12 cellular contexts compared by ENCODE assay signal in the genomic region with DNA sequence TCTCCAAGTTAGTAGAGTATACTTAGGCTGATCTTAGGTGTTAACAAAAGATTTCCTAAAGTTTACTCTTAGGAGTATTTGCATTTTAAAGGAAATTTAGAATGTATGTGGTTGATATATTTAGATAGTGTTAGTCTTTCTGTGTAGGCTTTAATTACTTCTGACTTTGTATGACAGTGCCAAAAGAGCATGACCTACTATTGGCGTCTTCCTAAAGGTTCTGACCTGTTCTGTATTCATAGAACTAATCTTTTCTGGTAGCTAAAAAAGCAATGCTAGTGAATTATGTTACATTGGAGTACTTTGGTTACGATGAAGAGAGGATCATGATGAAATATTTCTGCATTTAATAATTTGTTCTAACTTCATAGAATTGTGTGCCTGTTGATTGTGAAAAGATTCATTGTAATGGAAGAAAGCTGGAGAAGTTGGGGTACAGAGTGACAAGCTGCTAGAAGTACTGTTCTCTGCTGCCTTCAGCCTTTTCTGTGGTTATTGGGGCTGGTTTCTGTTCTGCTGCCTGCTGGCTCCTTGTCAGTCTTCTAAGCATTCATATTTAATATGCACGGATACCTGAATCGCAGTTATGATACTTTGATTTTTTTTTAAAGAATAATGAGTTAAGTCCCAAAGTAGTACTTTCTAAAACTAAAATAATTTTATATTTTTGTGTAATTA. TPM values are rescaled to one million over a fixed set of nuclear protein-coding genes. Genes with fewer than 3 reads are reported as not detected.
DNase-seq lines count a peak whose midpoint lies in the region; ATAC-seq, FAIRE-seq and TF ChIP-seq lines count a peak whose summit lies in the region.
"Had no signal": no experiment of that assay in that cellular context is flagged by ENCODE, and none has a peak within 500 bp of the region (broad histone marks: within the 10 kb centered on the region; RNA-seq: fewer than 3 reads in every experiment).

No MANE protein-coding gene starts in this region.

- POLR2A ChIA-PET in GM12878 (lab: Charles Lee) = interaction anchor here (0.6 to 3.1 kb wide), 4 partner anchors 9 to 39 kb away, joined by 3 to 11 read pairs (median 6); no protein-coding TSS in a partner anchor
- POLR2A ChIA-PET in PC-9 (lab: Charles Lee; ENCODE audit: unreplicated experiment) = no interaction called here

- TF ChIP-seq CTCF in GM12878 (IDR thresholded peaks at IDR 0.05 in 2 of 3, conservative IDR thresholded peaks at IDR 0.05 in 1 of 3; ENCODE audit: control insufficient read depth in 2 of 3, extremely low read depth in 1 of 3, insufficient read depth in 1 of 3, low read depth in 3 of 3, low read length in 3 of 3) (no peak), PC-9 (conservative IDR thresholded peaks at IDR 0.05) (no peak), dorsolateral prefrontal cortex (IDR thresholded peaks at IDR 0.05 in 54 of 56, conservative IDR thresholded peaks at IDR 0.05 in 2 of 56; ENCODE audit: low read depth in 1 of 56, partially characterized antibody in 56 of 56) (no peak)

- no peak overlapping the region for H2AFZ ChIP-seq in GM12878 (ENCODE audit: control insufficient read depth, low read depth, low read length)
- no peak overlapping the region for H2AFZ ChIP-seq in PC-9

- CTCF ChIA-PET in GM12878 (lab: Yijun Ruan, JAX) = interaction anchor here (1.0 to 1.6 kb wide), 6 partner anchors 9 to 55 kb away, joined by 3 to 8 read pairs (median 5); partner anchors contain the start of gene WAC
- CTCF ChIA-PET in PC-9 (lab: Charles Lee) = interaction anchor here (0.6 kb wide), 1 partner anchor 152 kb away, joined by 5 read pairs; no protein-coding TSS in a partner anchor

- H3K79me2 ChIP-seq in GM12878 (ENCODE audit: control insufficient read depth, insufficient read depth, low read length) (peaks cover 73% of the 10 kb centered on the region), PC-9 (ENCODE audit: low read depth) (peaks cover 91% of the 10 kb centered on the region)

- no peak for TF ChIP-seq RAD21 in GM12878 (IDR thresholded peaks at IDR 0.05; ENCODE audit: insufficient read depth, low read depth, low read length)

- WGBS in GM12878 (ENCODE audit: insufficient coverage, insufficient replicate concordance, low lambda C conversion rate, missing lambda C conversion rate) = 74% methylated on average over 4 of the region's 4 CpGs

- DNase-seq in GM12891 (ENCODE audit: insufficient read length, low spot score) (no peak), GM12878 (ENCODE audit: low read depth, low spot score) (no peak), PC-9 (no peak), dorsolateral prefrontal cortex (no peak), epidermal melanocyte (ENCODE audit: insufficient read length, low spot score) (no peak), DMS114 treated with DMSO at 0.1 percent for 48 hours (lab: John Stamatoyannopoulos, UW; ENCODE audit: unreplicated experiment) (no peak)
- DNase-seq: caudate nucleus, NCI-H446 had no signal

- H3K4me1 ChIP-seq in GM12878 (ENCODE audit: control insufficient read depth, insufficient read depth, low read length) = peaks cover 16% of the 10 kb centered on the region
- H3K4me1 ChIP-seq in PC-9 (replicated peaks; ENCODE audit: insufficient read depth) = no peaks in the 10 kb centered on the region
- H3K4me1 ChIP-seq: SJSA1 had no signal

- no peak overlapping the region for H3K9ac ChIP-seq in GM12878 (ENCODE audit: control insufficient read depth, insufficient read depth, low read length)

- SMC1A ChIA-PET in GM12878 (lab: Charles Lee; ENCODE audit: uncharacterized antibody, unreplicated experiment) = interaction anchor here (0.5 to 2.9 kb wide), 9 partner anchors 9 to 70 kb away, joined by 3 to 17 read pairs (median 4); no protein-coding TSS in a partner anchor

- H3K4me3 ChIP-seq in GM12878 = no peak overlapping the region
- H3K4me3 ChIP-seq in PC-9 = no peak overlapping the region
- no peak overlapping the region for H3K4me3 ChIP-seq in dorsolateral prefrontal cortex
- H3K4me3 ChIP-seq: K562, SJSA1 had no signal

- no peaks in the 10 kb centered on the region for H3K27me3 ChIP-seq in GM12878 (replicated peaks in 1 of 2; ENCODE audit: control insufficient read depth in 2 of 2, insufficient read depth in 2 of 2, low read length in 1 of 2)
- H3K27me3 ChIP-seq in PC-9 (ENCODE audit: insufficient read depth, low read depth) = no peaks in the 10 kb centered on the region
- H3K27me3 ChIP-seq in dorsolateral prefrontal cortex = no peaks in the 10 kb centered on the region
- H3K27me3 ChIP-seq: SJSA1 had no signal

- in situ Hi-C loops in GM12878 (cut with MboI) = no loop called here

- H3F3A ChIP-seq in PC-9 (ENCODE audit: insufficient read depth, low read depth) = no peaks in the 10 kb centered on the region

- no peak for TF ChIP-seq EP300 in GM12878 (IDR thresholded peaks at IDR 0.05; ENCODE audit: borderline replicate concordance in 1 of 2, control insufficient read depth in 1 of 2, low read depth in 2 of 2, low read length in 2 of 2)

- 0 out of 2 replicates have a peak, but pooled peaks cover 2% of the 10 kb centered on the region for H4K20me1 ChIP-seq in GM12878 (ENCODE audit: control insufficient read depth, insufficient read depth)
- peaks cover 68% of the 10 kb centered on the region for H4K20me1 ChIP-seq in PC-9 (ENCODE audit: insufficient read depth)

- H3K27ac ChIP-seq in GM12878 (ENCODE audit: control insufficient read depth, insufficient read depth) (0 out of 2 replicates have a peak overlapping the region, but pooled peaks have one; percentile 9), PC-9 (no peak overlapping the region), dorsolateral prefrontal cortex (peak overlapping the region in 2 of 59 donors; percentile 14)
- H3K27ac ChIP-seq: SJSA1 had no signal

- intact Hi-C loops in GM12878 (cut with micrococcal nuclease; ENCODE audit: unreplicated experiment) = no loop called here
- intact Hi-C loops in PC-9 (cut with micrococcal nuclease; ENCODE audit: unreplicated experiment) = no loop called here
- intact Hi-C loops in dorsolateral prefrontal cortex (cut with DNase I) = no loop called here

- RAD21 ChIA-PET in GM12878 (lab: Charles Lee; ENCODE audit: unreplicated experiment) = interaction anchor here (1.5 to 2.0 kb wide), 2 partner anchors 12 to 19 kb away, joined by 4 to 5 read pairs; no protein-coding TSS in a partner anchor

- no peak overlapping the region for H3K4me2 ChIP-seq in GM12878 (ENCODE audit: control insufficient read depth, insufficient read depth)
- no peak overlapping the region for H3K4me2 ChIP-seq in PC-9

- TF ChIP-seq POLR2A in GM12891 (IDR thresholded peaks at IDR 0.05; ENCODE audit: low read depth, low read length) (no peak), GM12878 (IDR thresholded peaks at IDR 0.05; ENCODE audit: low read depth, low read length) (no peak)

- peaks cover 2 to 13% of the 10 kb centered on the region in 2 experiments for H3K36me3 ChIP-seq in GM12878 (ENCODE audit: control insufficient read depth in 2 of 2, insufficient read depth in 2 of 2, low read length in 1 of 2)
- H3K36me3 ChIP-seq in PC-9 (ENCODE audit: low read depth) = peaks cover 53% of the 10 kb centered on the region

- BruUV-seq in GM12878 (replicated peaks; lab: Mats Ljungman, UMichigan) = no TSS peak
- BruUV-seq in PC-9 (replicated peaks; lab: Mats Ljungman, UMichigan) = no TSS peak

- no peaks in the 10 kb centered on the region for H3K9me2 ChIP-seq in PC-9 (ENCODE audit: insufficient read depth)

- no peak for FAIRE-seq in GM12891 (lab: Jason Lieb, UNC)
- peak; percentile 23 for FAIRE-seq in GM12878 (lab: Jason Lieb, UNC)
- FAIRE-seq: K562 had no signal

- ATAC-seq in GM19372 (IDR thresholded peaks at IDR 0.05; ENCODE audit: low read depth, unreplicated experiment) (peak; percentile 81), HG03060 (IDR thresholded peaks at IDR 0.05; ENCODE audit: low read depth, unreplicated experiment) (peak; percentile 66), GM12878 (peak; percentile 74)
- ATAC-seq: K562 had no signal

- H3K9me3 ChIP-seq in GM12878 (replicated peaks; ENCODE audit: control insufficient read depth, insufficient read depth, low read length) = no peaks in the 10 kb centered on the region
- H3K9me3 ChIP-seq in PC-9 (ENCODE audit: insufficient read depth, low read depth) = no peaks in the 10 kb centered on the region
- H3K9me3 ChIP-seq: SJSA1 had no signal

TF ChIP-seq in GM12891, 5 proteins besides CTCF, POLR2A, EP300 and RAD21:
- TF ChIP-seq PAX5 (IDR thresholded peaks at IDR 0.05; ENCODE audit: insufficient read depth, low read length, severe bottlenecking) (no peak), SPI1 (IDR thresholded peaks at IDR 0.05; ENCODE audit: low read depth, low read length) (peak; percentile 84)

TF ChIP-seq in GM12878, 131 proteins besides CTCF, POLR2A, EP300 and RAD21 (continues in another document):
- TF ChIP-seq SPI1 (IDR thresholded peaks at IDR 0.05; ENCODE audit: borderline replicate concordance, insufficient read depth, low read depth, low read length) = peak; percentile 71; the same call in 1 of the 2 replicates
- no peak for TF ChIP-seq JUND (IDR thresholded peaks at IDR 0.05; ENCODE audit: low read depth, low read length)
- no peak for TF ChIP-seq SUPT20H (IDR thresholded peaks at IDR 0.05; ENCODE audit: borderline replicate concordance, control insufficient read depth, low read depth, low read length)
- TF ChIP-seq RUNX3 (IDR thresholded peaks at IDR 0.05; ENCODE audit: low read length) = peak; percentile 66

RNA-seq across cellular contexts. Expression of gene WAC, which starts 13.2 kb away (rescaled TPM):
- polyA plus RNA-seq in GM12891 (2012; ENCODE audit: low read depth, missing spikeins) = 51.8 TPM
- 271 and 278 TPM in 2 replicates for total RNA-seq in GM12878 (2013; cell fraction: nucleolus; rRNA removed)
- 74.5 and 87.0 TPM in 2 replicates for total RNA-seq in GM12878 (2014; rRNA removed)
- total RNA-seq in GM12878 (2014; rRNA removed; fragmentation: Illumina TruSeq; extraction: Trizol) = 79.7 and 86.4 TPM in 2 replicates
- total RNA-seq in GM12878 (2021) = 80.1 and 87.9 TPM in 2 replicates
- polyA plus RNA-seq in GM12878 (2011; ENCODE audit: low read depth) = 40.4 TPM
- polyA plus RNA-seq in GM12878 (2011; rRNA removed) = 123 and 131 TPM in 2 replicates
- polyA plus RNA-seq in GM12878 (2011; cell fraction: cytosol; rRNA removed) = 62.1 and 67.2 TPM in 2 replicates
- polyA plus RNA-seq in GM12878 (2011; cell fraction: nucleus; rRNA removed) = 74.7 and 77.8 TPM in 2 replicates
- polyA plus RNA-seq in GM12878 (2012) = 48.7 and 67.5 TPM in 2 replicates
- 117 and 132 TPM in 2 replicates for polyA plus RNA-seq in GM12878 (2014; fragmentation: Illumina TruSeq; extraction: Trizol)
- polyA plus RNA-seq in GM12878 (2014; fragmentation: Nextera tagmentation; extraction: Ambion mirVana) = 10 to 100 TPM; 26.5 to 30.4 TPM
- polyA plus RNA-seq in GM12878 (2014; rRNA removed) = 61.2 and 64.2 TPM in 2 replicates
- 10 to 100 TPM; 50.9 to 52.1 TPM for polyA plus RNA-seq in GM12878 (2016; fragmentation: Nextera tagmentation; extraction: Ambion mirVana)
- polyA minus RNA-seq in GM12878 (2011; rRNA and poly(A)+ RNA removed) = 103 and 117 TPM in 2 replicates
- 35.9 and 42.6 TPM in 2 replicates for polyA minus RNA-seq in GM12878 (2011; cell fraction: cytosol; rRNA and poly(A)+ RNA removed)
- 58.9 and 116 TPM in 2 replicates for polyA minus RNA-seq in GM12878 (2011; cell fraction: nucleus; rRNA and poly(A)+ RNA removed)
- total RNA-seq in PC-9 (2021) = 67.1 and 93.9 TPM in 2 replicates
- total RNA-seq in dorsolateral prefrontal cortex = 100 to 1,000 TPM; 123 to 241 (median 182) TPM
